In the genomic region with DNA sequence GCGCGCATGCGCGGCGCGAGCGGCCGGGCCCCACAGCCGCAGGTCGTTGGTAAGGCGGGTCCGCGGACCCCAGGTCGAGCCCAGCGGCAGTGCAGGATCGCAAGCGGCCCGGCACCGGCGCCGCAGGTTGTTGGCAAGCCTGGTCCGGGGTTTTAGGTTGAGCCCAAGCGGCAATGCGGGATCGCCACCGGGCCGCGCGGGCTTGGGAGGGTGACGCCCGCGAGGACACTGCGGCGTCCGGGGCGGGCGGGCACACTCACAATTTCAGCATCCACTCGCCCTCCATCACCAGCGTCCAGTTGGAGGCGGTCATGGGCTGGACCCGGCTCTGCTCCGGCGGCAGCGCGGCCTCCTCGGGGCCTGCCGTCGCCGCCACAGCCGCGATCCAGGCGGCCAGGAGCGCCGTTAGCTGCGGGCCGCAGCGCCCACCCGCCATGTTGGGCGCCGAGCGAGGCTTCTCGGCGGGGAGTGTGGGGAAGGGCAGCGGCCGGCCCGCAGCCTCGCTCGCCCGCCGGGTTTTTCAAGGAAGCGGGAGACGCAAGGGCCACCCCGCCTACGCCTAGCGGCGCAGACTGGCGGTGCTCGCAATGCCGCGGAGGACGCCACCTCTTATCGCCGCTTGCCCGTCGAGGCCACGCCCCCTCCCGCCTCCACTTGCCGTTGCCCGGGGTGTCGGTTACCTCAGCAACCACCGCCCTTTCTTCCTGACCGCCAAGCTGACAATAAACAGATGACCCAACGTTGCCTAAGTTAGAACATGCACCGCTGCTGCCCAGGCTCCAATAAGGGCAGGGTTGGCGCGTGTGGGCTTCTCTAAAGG, we compare ENCODE assay signal across 1 cellular context.
TF ChIP-seq lines count a peak whose summit lies in the region.

A gene with protein sequence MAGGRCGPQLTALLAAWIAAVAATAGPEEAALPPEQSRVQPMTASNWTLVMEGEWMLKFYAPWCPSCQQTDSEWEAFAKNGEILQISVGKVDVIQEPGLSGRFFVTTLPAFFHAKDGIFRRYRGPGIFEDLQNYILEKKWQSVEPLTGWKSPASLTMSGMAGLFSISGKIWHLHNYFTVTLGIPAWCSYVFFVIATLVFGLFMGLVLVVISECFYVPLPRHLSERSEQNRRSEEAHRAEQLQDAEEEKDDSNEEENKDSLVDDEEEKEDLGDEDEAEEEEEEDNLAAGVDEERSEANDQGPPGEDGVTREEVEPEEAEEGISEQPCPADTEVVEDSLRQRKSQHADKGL (minus strand): TSS at position 584 of the 820 bp plus-strand sequence. CDS start 148 bp downstream, at position 436.

TF ChIP-seq in H1, 55 proteins besides CTCF, POLR2A, EP300 and RAD21 (continues in another document):
- TF ChIP-seq KDM5A (IDR thresholded peaks at IDR 0.05; ENCODE audit: low read length) (no peak), JUND (IDR thresholded peaks at IDR 0.05; ENCODE audit: low read length) (no peak), CBX8 (IDR thresholded peaks at IDR 0.05; ENCODE audit: borderline replicate concordance, low read depth, low read length) (no peak), RXRA (IDR thresholded peaks at IDR 0.05; ENCODE audit: insufficient read depth, low read depth, low read length) (no peak), BACH1 (IDR thresholded peaks at IDR 0.05; ENCODE audit: low read length) (no peak), TBP (IDR thresholded peaks at IDR 0.05; ENCODE audit: low read depth, low read length) (peak; percentile 84), BCL11A (IDR thresholded peaks at IDR 0.05; ENCODE audit: low read depth in 2 of 2, low read length in 2 of 2) (no peak), SIRT6 (IDR thresholded peaks at IDR 0.05; ENCODE audit: low read length) (no peak), SRF (IDR thresholded peaks at IDR 0.05; ENCODE audit: low read depth, low read length) (no peak), SAP30 (IDR thresholded peaks at IDR 0.05; ENCODE audit: insufficient read depth, insufficient replicate concordance, low read length) (peak; percentile 47), HDAC2 (IDR thresholded peaks at IDR 0.05; ENCODE audit: borderline replicate concordance in 1 of 2, low read depth in 2 of 2, low read length in 2 of 2) (peak in 1 of 2 experiments; percentile 28; a peak in 1 of 4 replicates), NANOG (IDR thresholded peaks at IDR 0.05; ENCODE audit: insufficient read depth, low read depth, low read length, poor library complexity, severe bottlenecking) (no peak), MAFK (IDR thresholded peaks at IDR 0.05; ENCODE audit: low read depth, low read length) (no peak), CHD1 (IDR thresholded peaks at IDR 0.05; ENCODE audit: low read depth, low read length) (no peak), SP2 (IDR thresholded peaks at IDR 0.05; ENCODE audit: low read length) (no peak), TCF12 (IDR thresholded peaks at IDR 0.05; ENCODE audit: low read depth, low read length) (no peak), ASH2L (IDR thresholded peaks at IDR 0.05; ENCODE audit: low read length) (peak; percentile 94), HDAC6 (IDR thresholded peaks at IDR 0.05; ENCODE audit: low read depth, low read length) (no peak), FOSL1 (IDR thresholded peaks at IDR 0.05; ENCODE audit: insufficient read depth, low read depth, low read length) (no peak), TAF1 (IDR thresholded peaks at IDR 0.05; ENCODE audit: low read depth, low read length) (peak; percentile 84), CTBP2 (IDR thresholded peaks at IDR 0.05; ENCODE audit: borderline replicate concordance, insufficient read depth, insufficient read length, low read length) (no peak), EGR1 (IDR thresholded peaks at IDR 0.05; ENCODE audit: borderline replicate concordance, low read depth, low read length) (peak; percentile 64; the same call in 1 of the 2 replicates), CREB1 (IDR thresholded peaks at IDR 0.05) (peak; percentile 56; the same call in 1 of the 2 replicates), SUZ12 (IDR thresholded peaks at IDR 0.05; ENCODE audit: low read length) (no peak), TEAD4 (IDR thresholded peaks at IDR 0.05; ENCODE audit: low read depth, low read length) (no peak), RFX5 (IDR thresholded peaks at IDR 0.05; ENCODE audit: borderline replicate concordance, low read depth, low read length) (no peak; the same call in 1 of the 2 replicates), YY1 (IDR thresholded peaks at IDR 0.05; ENCODE audit: low read depth, low read length) (peak; percentile 86; the same call in 1 of the 2 replicates), ZNF274 (IDR thresholded peaks at IDR 0.05; ENCODE audit: borderline replicate concordance, extremely low read depth, low read length) (no peak), POLR2AphosphoS5 (IDR thresholded peaks at IDR 0.05; ENCODE audit: low read depth, low read length) (peak; percentile 88), RNF2 (IDR thresholded peaks at IDR 0.05; ENCODE audit: borderline replicate concordance, low read depth, low read length, missing control alignments, poor library complexity, severe bottlenecking) (no peak), TAF7 (optimal IDR thresholded peaks at IDR 0.05; ENCODE audit: borderline replicate concordance, low read depth, low read length) (no peak), GTF2F1 (IDR thresholded peaks at IDR 0.05; ENCODE audit: borderline replicate concordance, low read depth, low read length) (no peak), SIX5 (IDR thresholded peaks at IDR 0.05; ENCODE audit: low read depth, low read length) (no peak), KDM1A (IDR thresholded peaks at IDR 0.05; ENCODE audit: borderline replicate concordance, low read length) (no peak), SP4 (IDR thresholded peaks at IDR 0.05; ENCODE audit: low read length) (no peak), GABPA (IDR thresholded peaks at IDR 0.05; ENCODE audit: borderline replicate concordance, insufficient read depth, low read length) (no peak), JUN (IDR thresholded peaks at IDR 0.05; ENCODE audit: low read depth, low read length) (no peak), POU5F1 (IDR thresholded peaks at IDR 0.05; ENCODE audit: low read depth, low read length) (no peak), BRCA1 (IDR thresholded peaks at IDR 0.05; ENCODE audit: low read depth, low read length) (no peak), SIN3A (conservative IDR thresholded peaks at IDR 0.05 in 1 of 2, IDR thresholded peaks at IDR 0.05 in 1 of 2; ENCODE audit: low read depth in 1 of 2, low read length in 2 of 2) (peak in 1 of 2 experiments; percentile 22; a peak in 1 of 4 replicates), RBBP5 (IDR thresholded peaks at IDR 0.05; ENCODE audit: borderline replicate concordance, low read depth, low read length) (peak; percentile 95; the same call in 1 of the 2 replicates), CHD2 (IDR thresholded peaks at IDR 0.05; ENCODE audit: low read length) (no peak), EZH2 (IDR thresholded peaks at IDR 0.05; ENCODE audit: low read depth, low read length, severe bottlenecking) (no peak), NRF1 (IDR thresholded peaks at IDR 0.05; ENCODE audit: low read depth, low read length) (peak; percentile 85), KDM4A (IDR thresholded peaks at IDR 0.05; ENCODE audit: low read depth, low read length, severe bottlenecking) (peak; percentile 82)
- TF ChIP-seq, protein P1, sequence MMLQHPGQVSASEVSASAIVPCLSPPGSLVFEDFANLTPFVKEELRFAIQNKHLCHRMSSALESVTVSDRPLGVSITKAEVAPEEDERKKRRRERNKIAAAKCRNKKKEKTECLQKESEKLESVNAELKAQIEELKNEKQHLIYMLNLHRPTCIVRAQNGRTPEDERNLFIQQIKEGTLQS (IDR thresholded peaks at IDR 0.05; ENCODE audit: insufficient read depth, low read depth, low read length) = no peak
- TF ChIP-seq, protein P2, sequence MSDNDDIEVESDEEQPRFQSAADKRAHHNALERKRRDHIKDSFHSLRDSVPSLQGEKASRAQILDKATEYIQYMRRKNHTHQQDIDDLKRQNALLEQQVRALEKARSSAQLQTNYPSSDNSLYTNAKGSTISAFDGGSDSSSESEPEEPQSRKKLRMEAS (IDR thresholded peaks at IDR 0.05) = peak; percentile 62
- TF ChIP-seq, protein P3, sequence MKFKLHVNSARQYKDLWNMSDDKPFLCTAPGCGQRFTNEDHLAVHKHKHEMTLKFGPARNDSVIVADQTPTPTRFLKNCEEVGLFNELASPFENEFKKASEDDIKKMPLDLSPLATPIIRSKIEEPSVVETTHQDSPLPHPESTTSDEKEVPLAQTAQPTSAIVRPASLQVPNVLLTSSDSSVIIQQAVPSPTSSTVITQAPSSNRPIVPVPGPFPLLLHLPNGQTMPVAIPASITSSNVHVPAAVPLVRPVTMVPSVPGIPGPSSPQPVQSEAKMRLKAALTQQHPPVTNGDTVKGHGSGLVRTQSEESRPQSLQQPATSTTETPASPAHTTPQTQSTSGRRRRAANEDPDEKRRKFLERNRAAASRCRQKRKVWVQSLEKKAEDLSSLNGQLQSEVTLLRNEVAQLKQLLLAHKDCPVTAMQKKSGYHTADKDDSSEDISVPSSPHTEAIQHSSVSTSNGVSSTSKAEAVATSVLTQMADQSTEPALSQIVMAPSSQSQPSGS (IDR thresholded peaks at IDR 0.05; ENCODE audit: low read length) = no peak
- TF ChIP-seq, protein P4, sequence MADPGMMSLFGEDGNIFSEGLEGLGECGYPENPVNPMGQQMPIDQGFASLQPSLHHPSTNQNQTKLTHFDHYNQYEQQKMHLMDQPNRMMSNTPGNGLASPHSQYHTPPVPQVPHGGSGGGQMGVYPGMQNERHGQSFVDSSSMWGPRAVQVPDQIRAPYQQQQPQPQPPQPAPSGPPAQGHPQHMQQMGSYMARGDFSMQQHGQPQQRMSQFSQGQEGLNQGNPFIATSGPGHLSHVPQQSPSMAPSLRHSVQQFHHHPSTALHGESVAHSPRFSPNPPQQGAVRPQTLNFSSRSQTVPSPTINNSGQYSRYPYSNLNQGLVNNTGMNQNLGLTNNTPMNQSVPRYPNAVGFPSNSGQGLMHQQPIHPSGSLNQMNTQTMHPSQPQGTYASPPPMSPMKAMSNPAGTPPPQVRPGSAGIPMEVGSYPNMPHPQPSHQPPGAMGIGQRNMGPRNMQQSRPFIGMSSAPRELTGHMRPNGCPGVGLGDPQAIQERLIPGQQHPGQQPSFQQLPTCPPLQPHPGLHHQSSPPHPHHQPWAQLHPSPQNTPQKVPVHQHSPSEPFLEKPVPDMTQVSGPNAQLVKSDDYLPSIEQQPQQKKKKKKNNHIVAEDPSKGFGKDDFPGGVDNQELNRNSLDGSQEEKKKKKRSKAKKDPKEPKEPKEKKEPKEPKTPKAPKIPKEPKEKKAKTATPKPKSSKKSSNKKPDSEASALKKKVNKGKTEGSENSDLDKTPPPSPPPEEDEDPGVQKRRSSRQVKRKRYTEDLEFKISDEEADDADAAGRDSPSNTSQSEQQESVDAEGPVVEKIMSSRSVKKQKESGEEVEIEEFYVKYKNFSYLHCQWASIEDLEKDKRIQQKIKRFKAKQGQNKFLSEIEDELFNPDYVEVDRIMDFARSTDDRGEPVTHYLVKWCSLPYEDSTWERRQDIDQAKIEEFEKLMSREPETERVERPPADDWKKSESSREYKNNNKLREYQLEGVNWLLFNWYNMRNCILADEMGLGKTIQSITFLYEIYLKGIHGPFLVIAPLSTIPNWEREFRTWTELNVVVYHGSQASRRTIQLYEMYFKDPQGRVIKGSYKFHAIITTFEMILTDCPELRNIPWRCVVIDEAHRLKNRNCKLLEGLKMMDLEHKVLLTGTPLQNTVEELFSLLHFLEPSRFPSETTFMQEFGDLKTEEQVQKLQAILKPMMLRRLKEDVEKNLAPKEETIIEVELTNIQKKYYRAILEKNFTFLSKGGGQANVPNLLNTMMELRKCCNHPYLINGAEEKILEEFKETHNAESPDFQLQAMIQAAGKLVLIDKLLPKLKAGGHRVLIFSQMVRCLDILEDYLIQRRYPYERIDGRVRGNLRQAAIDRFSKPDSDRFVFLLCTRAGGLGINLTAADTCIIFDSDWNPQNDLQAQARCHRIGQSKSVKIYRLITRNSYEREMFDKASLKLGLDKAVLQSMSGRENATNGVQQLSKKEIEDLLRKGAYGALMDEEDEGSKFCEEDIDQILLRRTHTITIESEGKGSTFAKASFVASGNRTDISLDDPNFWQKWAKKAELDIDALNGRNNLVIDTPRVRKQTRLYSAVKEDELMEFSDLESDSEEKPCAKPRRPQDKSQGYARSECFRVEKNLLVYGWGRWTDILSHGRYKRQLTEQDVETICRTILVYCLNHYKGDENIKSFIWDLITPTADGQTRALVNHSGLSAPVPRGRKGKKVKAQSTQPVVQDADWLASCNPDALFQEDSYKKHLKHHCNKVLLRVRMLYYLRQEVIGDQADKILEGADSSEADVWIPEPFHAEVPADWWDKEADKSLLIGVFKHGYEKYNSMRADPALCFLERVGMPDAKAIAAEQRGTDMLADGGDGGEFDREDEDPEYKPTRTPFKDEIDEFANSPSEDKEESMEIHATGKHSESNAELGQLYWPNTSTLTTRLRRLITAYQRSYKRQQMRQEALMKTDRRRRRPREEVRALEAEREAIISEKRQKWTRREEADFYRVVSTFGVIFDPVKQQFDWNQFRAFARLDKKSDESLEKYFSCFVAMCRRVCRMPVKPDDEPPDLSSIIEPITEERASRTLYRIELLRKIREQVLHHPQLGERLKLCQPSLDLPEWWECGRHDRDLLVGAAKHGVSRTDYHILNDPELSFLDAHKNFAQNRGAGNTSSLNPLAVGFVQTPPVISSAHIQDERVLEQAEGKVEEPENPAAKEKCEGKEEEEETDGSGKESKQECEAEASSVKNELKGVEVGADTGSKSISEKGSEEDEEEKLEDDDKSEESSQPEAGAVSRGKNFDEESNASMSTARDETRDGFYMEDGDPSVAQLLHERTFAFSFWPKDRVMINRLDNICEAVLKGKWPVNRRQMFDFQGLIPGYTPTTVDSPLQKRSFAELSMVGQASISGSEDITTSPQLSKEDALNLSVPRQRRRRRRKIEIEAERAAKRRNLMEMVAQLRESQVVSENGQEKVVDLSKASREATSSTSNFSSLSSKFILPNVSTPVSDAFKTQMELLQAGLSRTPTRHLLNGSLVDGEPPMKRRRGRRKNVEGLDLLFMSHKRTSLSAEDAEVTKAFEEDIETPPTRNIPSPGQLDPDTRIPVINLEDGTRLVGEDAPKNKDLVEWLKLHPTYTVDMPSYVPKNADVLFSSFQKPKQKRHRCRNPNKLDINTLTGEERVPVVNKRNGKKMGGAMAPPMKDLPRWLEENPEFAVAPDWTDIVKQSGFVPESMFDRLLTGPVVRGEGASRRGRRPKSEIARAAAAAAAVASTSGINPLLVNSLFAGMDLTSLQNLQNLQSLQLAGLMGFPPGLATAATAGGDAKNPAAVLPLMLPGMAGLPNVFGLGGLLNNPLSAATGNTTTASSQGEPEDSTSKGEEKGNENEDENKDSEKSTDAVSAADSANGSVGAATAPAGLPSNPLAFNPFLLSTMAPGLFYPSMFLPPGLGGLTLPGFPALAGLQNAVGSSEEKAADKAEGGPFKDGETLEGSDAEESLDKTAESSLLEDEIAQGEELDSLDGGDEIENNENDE (IDR thresholded peaks at IDR 0.05; ENCODE audit: insufficient replicate concordance, low read length) = no peak
- TF ChIP-seq, protein P5, sequence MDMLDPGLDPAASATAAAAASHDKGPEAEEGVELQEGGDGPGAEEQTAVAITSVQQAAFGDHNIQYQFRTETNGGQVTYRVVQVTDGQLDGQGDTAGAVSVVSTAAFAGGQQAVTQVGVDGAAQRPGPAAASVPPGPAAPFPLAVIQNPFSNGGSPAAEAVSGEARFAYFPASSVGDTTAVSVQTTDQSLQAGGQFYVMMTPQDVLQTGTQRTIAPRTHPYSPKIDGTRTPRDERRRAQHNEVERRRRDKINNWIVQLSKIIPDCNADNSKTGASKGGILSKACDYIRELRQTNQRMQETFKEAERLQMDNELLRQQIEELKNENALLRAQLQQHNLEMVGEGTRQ (IDR thresholded peaks at IDR 0.05; ENCODE audit: low read length) = no peak
- TF ChIP-seq, protein P6, sequence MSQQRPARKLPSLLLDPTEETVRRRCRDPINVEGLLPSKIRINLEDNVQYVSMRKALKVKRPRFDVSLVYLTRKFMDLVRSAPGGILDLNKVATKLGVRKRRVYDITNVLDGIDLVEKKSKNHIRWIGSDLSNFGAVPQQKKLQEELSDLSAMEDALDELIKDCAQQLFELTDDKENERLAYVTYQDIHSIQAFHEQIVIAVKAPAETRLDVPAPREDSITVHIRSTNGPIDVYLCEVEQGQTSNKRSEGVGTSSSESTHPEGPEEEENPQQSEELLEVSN (IDR thresholded peaks at IDR 0.05) = peak; percentile 10; the same call in 1 of the 2 replicates
